Comparison of ENCODE assay signal across 1 cellular context in the genomic region with DNA sequence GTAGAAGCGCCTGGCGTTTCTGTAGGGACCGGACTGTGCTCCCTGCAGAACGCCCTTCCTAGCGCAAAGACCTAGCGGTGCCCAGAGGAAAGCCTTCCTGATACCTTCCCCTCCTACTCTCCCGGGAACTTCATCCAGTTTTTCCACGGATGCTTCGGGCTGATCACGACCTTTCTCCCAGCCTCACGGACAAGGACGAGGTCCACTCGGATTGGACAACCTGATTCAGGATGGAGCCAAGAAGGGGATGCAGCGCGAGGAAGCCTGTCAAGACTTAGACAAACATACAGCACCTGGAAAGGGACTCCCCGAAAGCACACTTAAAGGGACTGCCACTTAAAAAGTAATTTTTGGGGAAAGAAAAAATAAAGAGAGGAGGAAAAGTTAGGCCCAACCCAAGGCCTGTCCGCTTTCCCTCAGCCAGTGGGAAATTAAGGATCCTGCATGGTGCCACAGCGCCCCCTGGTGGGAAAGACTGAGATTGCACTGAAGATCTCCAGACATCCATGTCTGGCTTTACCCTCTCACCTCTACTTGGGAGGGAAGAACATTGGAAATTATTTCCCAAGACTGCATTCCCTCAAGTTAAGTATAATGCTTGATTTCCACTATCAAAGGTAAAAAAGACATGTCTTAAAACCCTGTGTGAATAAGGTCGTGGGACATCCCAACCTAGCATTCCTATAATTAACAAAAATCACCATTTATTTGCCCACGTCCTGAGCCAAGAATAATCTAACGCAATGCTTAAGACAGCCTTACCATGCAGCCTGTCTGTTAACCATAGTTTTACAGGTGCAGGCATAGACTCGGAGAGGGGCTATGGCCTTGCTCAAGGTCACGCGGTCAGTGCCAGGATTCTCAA.
TF ChIP-seq lines count a peak whose summit lies in the region.

No MANE protein-coding gene starts in this region.

TF ChIP-seq in H1, 55 proteins besides CTCF, POLR2A, EP300 and RAD21 (continued from another document):
- TF ChIP-seq, protein P1, sequence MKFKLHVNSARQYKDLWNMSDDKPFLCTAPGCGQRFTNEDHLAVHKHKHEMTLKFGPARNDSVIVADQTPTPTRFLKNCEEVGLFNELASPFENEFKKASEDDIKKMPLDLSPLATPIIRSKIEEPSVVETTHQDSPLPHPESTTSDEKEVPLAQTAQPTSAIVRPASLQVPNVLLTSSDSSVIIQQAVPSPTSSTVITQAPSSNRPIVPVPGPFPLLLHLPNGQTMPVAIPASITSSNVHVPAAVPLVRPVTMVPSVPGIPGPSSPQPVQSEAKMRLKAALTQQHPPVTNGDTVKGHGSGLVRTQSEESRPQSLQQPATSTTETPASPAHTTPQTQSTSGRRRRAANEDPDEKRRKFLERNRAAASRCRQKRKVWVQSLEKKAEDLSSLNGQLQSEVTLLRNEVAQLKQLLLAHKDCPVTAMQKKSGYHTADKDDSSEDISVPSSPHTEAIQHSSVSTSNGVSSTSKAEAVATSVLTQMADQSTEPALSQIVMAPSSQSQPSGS (IDR thresholded peaks at IDR 0.05; ENCODE audit: low read length) = no peak
- TF ChIP-seq ASH2L (IDR thresholded peaks at IDR 0.05; ENCODE audit: low read length) = no peak
- no peak for TF ChIP-seq BCL11A (IDR thresholded peaks at IDR 0.05; ENCODE audit: low read depth in 2 of 2, low read length in 2 of 2)
- no peak for TF ChIP-seq CHD7 (IDR thresholded peaks at IDR 0.05; ENCODE audit: insufficient replicate concordance, low read length)
- TF ChIP-seq SRF (IDR thresholded peaks at IDR 0.05; ENCODE audit: low read depth, low read length) = no peak
- no peak for TF ChIP-seq SP1 (IDR thresholded peaks at IDR 0.05; ENCODE audit: low read depth, low read length)
- TF ChIP-seq TAF1 (IDR thresholded peaks at IDR 0.05; ENCODE audit: low read depth, low read length) = no peak
- no peak for TF ChIP-seq CBX8 (IDR thresholded peaks at IDR 0.05; ENCODE audit: borderline replicate concordance, low read depth, low read length)
- no peak for TF ChIP-seq SIN3A (conservative IDR thresholded peaks at IDR 0.05 in 1 of 2, IDR thresholded peaks at IDR 0.05 in 1 of 2; ENCODE audit: low read depth in 1 of 2, low read length in 2 of 2)
- TF ChIP-seq E2F6 (IDR thresholded peaks at IDR 0.05) = no peak
- TF ChIP-seq SP2 (IDR thresholded peaks at IDR 0.05; ENCODE audit: low read length) = no peak
- no peak for TF ChIP-seq ZNF274 (IDR thresholded peaks at IDR 0.05; ENCODE audit: borderline replicate concordance, extremely low read depth, low read length)
- TF ChIP-seq KDM5A (IDR thresholded peaks at IDR 0.05; ENCODE audit: low read length) = no peak
- no peak for TF ChIP-seq SUZ12 (IDR thresholded peaks at IDR 0.05; ENCODE audit: low read length)
- TF ChIP-seq FOSL1 (IDR thresholded peaks at IDR 0.05; ENCODE audit: insufficient read depth, low read depth, low read length) = no peak
- no peak for TF ChIP-seq CHD1 (IDR thresholded peaks at IDR 0.05; ENCODE audit: low read depth, low read length)
- TF ChIP-seq POU5F1 (IDR thresholded peaks at IDR 0.05; ENCODE audit: low read depth, low read length) = no peak
- TF ChIP-seq HDAC2 (IDR thresholded peaks at IDR 0.05; ENCODE audit: borderline replicate concordance in 1 of 2, low read depth in 2 of 2, low read length in 2 of 2) = no peak
